ENCODE assay signal across 11 cellular contexts in genomic region chr2:71379086-71379485, GRCh38. TPM values are rescaled to one million over a fixed set of nuclear protein-coding genes. Genes with fewer than 3 reads are reported as not detected.
A peak's percentile ranks its signal among the peaks of the same experiment; 100 is the strongest.
DNase-seq lines count a peak whose midpoint lies in the region; ATAC-seq and TF ChIP-seq lines count a peak whose summit lies in the region.
"Had no signal": no experiment of that assay in that cellular context is flagged by ENCODE, and none has a peak within 500 bp of the region (broad histone marks: within the 10 kb centered on the region; RNA-seq: fewer than 3 reads in every experiment).

No MANE protein-coding gene starts in this region.

- no peak overlapping the region for H3K4me3 ChIP-seq in fibroblast of mammary gland (ENCODE audit: control insufficient read depth, low read depth, low read length)
- H3K4me3 ChIP-seq in smooth muscle cell, result no peak overlapping the region
- no peak overlapping the region for H3K4me3 ChIP-seq in esophagus squamous epithelium
- H3K4me3 ChIP-seq: BLaER1 treated with 17β-estradiol and CSF1 and Interleukin-3, amounts not matched to agents 10 nM and 100 nM had no signal

- peak overlapping the region; percentile 52 for H3K27ac Mint-ChIP-seq in activated T-cell treated with anti-CD3 and anti-CD28 coated beads, Interleukin-2, amount 50 U/mL, for 72 hours

- H3K27ac ChIP-seq in smooth muscle cell (ENCODE audit: low read depth) (peak overlapping the region; percentile 80), esophagus squamous epithelium (no peak overlapping the region)
- H3K27ac ChIP-seq: BLaER1 treated with 17β-estradiol and CSF1 and Interleukin-3, amounts not matched to agents 10 nM and 100 nM had no signal

- H3K4me1 ChIP-seq in smooth muscle cell (ENCODE audit: low read depth), result no peaks in the 10 kb centered on the region
- H3K4me1 ChIP-seq in esophagus squamous epithelium, result peaks cover 0 to 4% (median 0%) of the 10 kb centered on the region in 3 donors
- H3K4me1 ChIP-seq: BLaER1 treated with 17β-estradiol and CSF1 and Interleukin-3, amounts not matched to agents 10 nM and 100 nM had no signal

- peak overlapping the region; percentile 39 for H3K9ac ChIP-seq in smooth muscle cell (ENCODE audit: low read depth)
- H3K9ac ChIP-seq: BLaER1 treated with 17β-estradiol and CSF1 and Interleukin-3, amounts not matched to agents 10 nM and 100 nM had no signal

- ATAC-seq in activated T-cell treated with anti-CD3 and anti-CD28 coated beads, Interleukin-2, amount 50 U/mL, for 72 hours (replicated peaks in 1 of 2), result peak in 1 of 2 donors; percentile 57
- ATAC-seq in GM21576 (IDR thresholded peaks at IDR 0.05; ENCODE audit: unreplicated experiment), result no peak
- ATAC-seq: activated T-cell treated with anti-CD3 and anti-CD28 coated beads, Interleukin-2, amount 50 U/mL, for 4 hours had no signal

- no peaks in the 10 kb centered on the region for H3K9me3 Mint-ChIP-seq in activated T-cell treated with anti-CD3 and anti-CD28 coated beads, Interleukin-2, amount 50 U/mL, for 72 hours
- H3K9me3 Mint-ChIP-seq: activated T-cell treated with anti-CD3 and anti-CD28 coated beads, Interleukin-2, amount 50 U/mL, for 4 hours had no signal

- peaks cover 8 to 43% of the 10 kb centered on the region in 2 donors for H3K36me3 Mint-ChIP-seq in activated T-cell treated with anti-CD3 and anti-CD28 coated beads, Interleukin-2, amount 50 U/mL, for 72 hours (ENCODE audit: insufficient read depth in 2 of 2)

- peak overlapping the region; percentile 36 for H3K4me2 ChIP-seq in smooth muscle cell
- H3K4me2 ChIP-seq: BLaER1 treated with 17β-estradiol and CSF1 and Interleukin-3, amounts not matched to agents 10 nM and 100 nM had no signal

- WGBS in smooth muscle cell (ENCODE audit: low lambda C conversion rate), result 36% methylated on average over 4 of the region's 4 CpGs
- WGBS in esophagus squamous epithelium, 2 donors, result 90 to 91% methylated on average over 4 of the region's 4 CpGs

- peaks cover 13% of the 10 kb centered on the region for H3K79me2 ChIP-seq in smooth muscle cell (ENCODE audit: low read depth)

- TF ChIP-seq CTCF in fibroblast of mammary gland (conservative IDR thresholded peaks at IDR 0.05; ENCODE audit: control insufficient read depth, insufficient read depth, low read depth, low read length), result no peak
- TF ChIP-seq CTCF in smooth muscle cell (IDR thresholded peaks at IDR 0.05; ENCODE audit: borderline replicate concordance, insufficient read depth, poor library complexity, severe bottlenecking), result no peak
- no peak for TF ChIP-seq CTCF in esophagus squamous epithelium (IDR thresholded peaks at IDR 0.05)

- peaks cover 8% of the 10 kb centered on the region for H3F3A ChIP-seq in smooth muscle cell (ENCODE audit: low read depth)

- TF ChIP-seq POLR2A in esophagus squamous epithelium (IDR thresholded peaks at IDR 0.05), result no peak

- H3K36me3 ChIP-seq in smooth muscle cell (ENCODE audit: low read depth), result peaks cover 18% of the 10 kb centered on the region
- peaks cover 0 to 97% (median 15%) of the 10 kb centered on the region in 3 donors for H3K36me3 ChIP-seq in esophagus squamous epithelium

- no peak overlapping the region for H2AFZ ChIP-seq in smooth muscle cell (ENCODE audit: low read depth)

- H3K9me3 ChIP-seq in smooth muscle cell (replicated peaks; ENCODE audit: low read depth) (no peaks in the 10 kb centered on the region), esophagus squamous epithelium (no peaks in the 10 kb centered on the region)

- peaks cover 22% of the 10 kb centered on the region for H3K4me1 Mint-ChIP-seq in activated T-cell treated with anti-CD3 and anti-CD28 coated beads, Interleukin-2, amount 50 U/mL, for 72 hours (ENCODE audit: low read depth)

- no peak overlapping the region for H3K4me3 Mint-ChIP-seq in activated T-cell treated with anti-CD3 and anti-CD28 coated beads, Interleukin-2, amount 50 U/mL, for 72 hours
- H3K4me3 Mint-ChIP-seq: activated T-cell treated with anti-CD3 and anti-CD28 coated beads, Interleukin-2, amount 50 U/mL, for 4 hours had no signal

- H3K27me3 Mint-ChIP-seq in activated T-cell treated with anti-CD3 and anti-CD28 coated beads, Interleukin-2, amount 50 U/mL, for 72 hours (ENCODE audit: low read depth), result no peaks in the 10 kb centered on the region

- H3K27me3 ChIP-seq in smooth muscle cell (ENCODE audit: low read depth) (no peaks in the 10 kb centered on the region), esophagus squamous epithelium (no peaks in the 10 kb centered on the region)
- H3K27me3 ChIP-seq: BLaER1 treated with 17β-estradiol and CSF1 and Interleukin-3, amounts not matched to agents 10 nM and 100 nM had no signal

- H4K20me1 ChIP-seq in smooth muscle cell (ENCODE audit: low read depth), result peaks cover 61% of the 10 kb centered on the region

- DNase-seq in activated T-cell treated with anti-CD3 and anti-CD28 coated beads, Interleukin-2, amount 50 U/mL, for 72 hours, result no peak
- DNase-seq in activated T-cell treated with anti-CD3 and anti-CD28 coated beads for 4 hours (no peak), RKO (ENCODE audit: low spot score) (peak; percentile 43), fibroblast of mammary gland (ENCODE audit: low read depth) (peak; percentile 74), smooth muscle cell (lab: John Stamatoyannopoulos, UW; ENCODE audit: unreplicated experiment) (no peak), esophagus squamous epithelium (lab: John Stamatoyannopoulos, UW) (no peak), NOMO-1 treated with DMSO at 0.1 percent for 48 hours (lab: John Stamatoyannopoulos, UW; ENCODE audit: unreplicated experiment) (no peak)
- DNase-seq: activated T-cell treated with anti-CD3 and anti-CD28 coated beads, Interleukin-2, amount 50 U/mL, for 4 hours; NCI-H1092 treated with DMSO at 0.1 percent for 48 hours had no signal

- intact Hi-C loops in esophagus squamous epithelium (cut with DNase I), result no loop called here

RNA-seq across cellular contexts. Expression of gene ZNF638, which starts 47.5 kb away (rescaled TPM):
- total RNA-seq in activated T-cell treated with anti-CD3 and anti-CD28 coated beads, Interleukin-2, amount 50 U/mL, for 72 hours, result 100 to 1,000 TPM; 107 to 111 TPM
- total RNA-seq in smooth muscle cell, result 146 and 159 TPM in 2 replicates
- polyA plus RNA-seq in smooth muscle cell, result 39.6 and 44.8 TPM in 2 replicates
- 100 to 1,000 TPM in 1 of 4 donors, 10 to 100 TPM in 3; 67.3 to 133 (median 79.2) TPM for total RNA-seq in esophagus squamous epithelium

Comparison
In these comparisons a context has a peak if more than half of its experiments do, and no peak if none do; other contexts are left out.
1. DNase-seq: peak in RKO (single experiment) and fibroblast of mammary gland (single experiment); none in activated T-cell treated with anti-CD3 and anti-CD28 coated beads, Interleukin-2, amount 50 U/mL, for 72 hours (0 of 2), activated T-cell treated with anti-CD3 and anti-CD28 coated beads for 4 hours (single experiment), smooth muscle cell (single experiment), esophagus squamous epithelium (single experiment) and NOMO-1 treated with DMSO at 0.1 percent for 48 hours (single experiment).